ENCODE assay signal across 16 cellular contexts in genomic region chr10:74738543-74738942, GRCh38.
A peak's percentile ranks its signal among the peaks of the same experiment; 100 is the strongest.
DNase-seq lines count a peak whose midpoint lies in the region; ATAC-seq and TF ChIP-seq lines count a peak whose summit lies in the region.
"Had no signal": no experiment of that assay in that cellular context is flagged by ENCODE, and none has a peak within 500 bp of the region (broad histone marks: within the 10 kb centered on the region; RNA-seq: fewer than 3 reads in every experiment).

No MANE protein-coding gene starts in this region.

- no peaks in the 10 kb centered on the region for H3K9me3 ChIP-seq in CD4-positive, alpha-beta memory T cell (ENCODE audit: control insufficient read depth in 1 of 2, low read length in 2 of 2)
- H3K9me3 ChIP-seq: lower lobe of right lung, tibial nerve had no signal

- H3K9me3 Mint-ChIP-seq in CD4-positive, alpha-beta memory T cell: peaks cover 0 to 2% (median 0%) of the 10 kb centered on the region in 8 donors
- H3K9me3 Mint-ChIP-seq in naive B cell: peaks cover 0 to 3% (median 0%) of the 10 kb centered on the region in 7 donors

- CTCF ChIA-PET in CD4-positive, alpha-beta memory T cell (lab: Charles Lee; ENCODE audit: partially characterized antibody): interaction anchor here (1.0 to 3.5 kb wide), 13 partner anchors 9 to 333 kb away, joined by 3 to 22 read pairs (median 4); no protein-coding TSS in a partner anchor

- H3K27ac Mint-ChIP-seq in CD4-positive, alpha-beta memory T cell: peak overlapping the region in 4 of 7 donors; percentile 70 to 89 (median 83)
- H3K27ac Mint-ChIP-seq in naive B cell: peak overlapping the region in 1 of 6 donors; percentile 41

- H3K27ac ChIP-seq in CD4-positive, alpha-beta memory T cell (ENCODE audit: low read depth, low read length): no peak overlapping the region
- H3K27ac ChIP-seq: lower lobe of right lung, tibial nerve had no signal

- peaks cover 14% of the 10 kb centered on the region for H3K4me1 ChIP-seq in CD4-positive, alpha-beta memory T cell (ENCODE audit: insufficient read depth, low read length)
- H3K4me1 ChIP-seq: tibial nerve had no signal

- H3K27me3 Mint-ChIP-seq in CD4-positive, alpha-beta memory T cell: no peaks in the 10 kb centered on the region
- no peaks in the 10 kb centered on the region for H3K27me3 Mint-ChIP-seq in naive B cell
- H3K27me3 Mint-ChIP-seq: activated naive CD8-positive, alpha-beta T cell had no signal

- H3K4me1 Mint-ChIP-seq in CD4-positive, alpha-beta memory T cell: peaks cover 11 to 20% (median 17%) of the 10 kb centered on the region in 4 donors
- H3K4me1 Mint-ChIP-seq in naive B cell: peaks cover 20 to 29% (median 23%) of the 10 kb centered on the region in 3 donors
- H3K4me1 Mint-ChIP-seq: GM23338 had no signal

- POLR2A ChIA-PET in CD4-positive, alpha-beta memory T cell (lab: Charles Lee; ENCODE audit: partially characterized antibody): interaction anchor here (2.0 kb wide), 1 partner anchor 85 kb away, joined by 7 read pairs; no protein-coding TSS in a partner anchor

- H3K4me3 ChIP-seq in CD4-positive, alpha-beta memory T cell (ENCODE audit: low read length in 2 of 2): no peak overlapping the region
- H3K4me3 ChIP-seq: GM23338, lower lobe of right lung, tibial nerve had no signal

- H3K4me3 Mint-ChIP-seq in CD4-positive, alpha-beta memory T cell: peak overlapping the region in 2 of 8 donors; percentile 46 to 65
- peak overlapping the region in 7 of 8 donors; percentile 40 to 83 (median 68) for H3K4me3 Mint-ChIP-seq in naive B cell
- H3K4me3 Mint-ChIP-seq: activated naive CD8-positive, alpha-beta T cell; GM23338 had no signal

- intact Hi-C loops in CD4-positive, alpha-beta memory T cell (cut with micrococcal nuclease): loop anchor here (2.0 to 10.0 kb wide), 4 partner anchors 154 to 474 kb away; no protein-coding TSS in a partner anchor

- no peaks in the 10 kb centered on the region for H3K27me3 ChIP-seq in CD4-positive, alpha-beta memory T cell (ENCODE audit: insufficient read depth, low read length)
- H3K27me3 ChIP-seq: tibial nerve had no signal

- TF ChIP-seq CTCF in GM20000 (IDR thresholded peaks at IDR 0.05; ENCODE audit: extremely low read depth, missing control alignments): no peak

- DNase-seq in CD4-positive, alpha-beta memory T cell: no peak
- DNase-seq in NOMO-1 treated with DMSO at 0.1 percent for 48 hours (lab: John Stamatoyannopoulos, UW; ENCODE audit: unreplicated experiment) (peak; percentile 51), naive B cell (no peak), NCI-H82 treated with DMSO at 0.1 percent for 48 hours (lab: John Stamatoyannopoulos, UW; ENCODE audit: unreplicated experiment) (no peak), GM20000 (ENCODE audit: low spot score) (no peak)
- DNase-seq: effector CD8-positive, alpha-beta T cell; lower lobe of right lung; NCI-H187; NCI-H69; Right ventricle myocardium superior; stimulated activated CD4-positive, alpha-beta T cell treated with anti-CD3 and anti-CD28 coated beads, Interleukin-2, amount 100 ng/mL, for 24 hours had no signal

- no peaks in the 10 kb centered on the region for H3K36me3 Mint-ChIP-seq in CD4-positive, alpha-beta memory T cell
- peaks cover 0 to 5% of the 10 kb centered on the region in 2 donors for H3K36me3 Mint-ChIP-seq in naive B cell

- H3K36me3 ChIP-seq in CD4-positive, alpha-beta memory T cell (ENCODE audit: insufficient read depth, low read length): no peaks in the 10 kb centered on the region
- H3K36me3 ChIP-seq: lower lobe of right lung, tibial nerve had no signal

- peak; percentile 22 for ATAC-seq in GM18502 (IDR thresholded peaks at IDR 0.05; ENCODE audit: poor library complexity, unreplicated experiment)
- ATAC-seq in naive B cell (ENCODE audit: low read depth in 2 of 2): no peak
- no peak for ATAC-seq in GM19455 (IDR thresholded peaks at IDR 0.05; ENCODE audit: unreplicated experiment)
